ENCODE assay signal across 13 cellular contexts in genomic region chr17:75874323-75875181, GRCh38. TPM values are rescaled to one million over a fixed set of nuclear protein-coding genes. Genes with fewer than 3 reads are reported as not detected.
A peak's percentile ranks its signal among the peaks of the same experiment; 100 is the strongest.
DNase-seq lines count a peak whose midpoint lies in the region; ATAC-seq, FAIRE-seq and TF ChIP-seq lines count a peak whose summit lies in the region.
"Had no signal": no experiment of that assay in that cellular context is flagged by ENCODE, and none has a peak within 500 bp of the region (broad histone marks: within the 10 kb centered on the region; RNA-seq: fewer than 3 reads in every experiment).

No MANE protein-coding gene starts in this region.

- H2AFZ ChIP-seq in endothelial cell of umbilical vein (ENCODE audit: low read depth, low read length) = no peak overlapping the region

- H3K27me3 ChIP-seq in H7 (ENCODE audit: control insufficient read depth, insufficient read depth, low read length) (peaks cover 23% of the 10 kb centered on the region), endothelial cell of umbilical vein (ENCODE audit: control insufficient read depth in 2 of 2, insufficient read depth in 2 of 2, low read length in 2 of 2) (no peaks in the 10 kb centered on the region), stomach smooth muscle (ENCODE audit: control insufficient read depth in 1 of 2, insufficient read depth in 2 of 2, low read length in 2 of 2) (no peaks in the 10 kb centered on the region)

- DNase-seq in H7 (peak; percentile 50), endothelial cell of umbilical vein (ENCODE audit: low read depth, low spot score) (no peak), posterior cingulate gyrus (no peak)
- DNase-seq: activated B cell treated with CpG ODN at 0.5 μM for 24 hours; activated T-cell treated with anti-CD3 and anti-CD28 coated beads, Interleukin-2, amount 50 U/mL, for 72 hours; erythroblast; NCI-H1105 treated with DMSO at 0.1 percent for 48 hours; NCI-H524; stimulated activated CD4-positive, alpha-beta T cell treated with anti-CD3 and anti-CD28 coated beads, Interleukin-4, amount 100 ng/mL, for 24 hours had no signal

- peak; percentile 2 for TF ChIP-seq POLR2A in endothelial cell of umbilical vein (IDR thresholded peaks at IDR 0.05; ENCODE audit: low read depth, low read length)

- H3K4me1 ChIP-seq in endothelial cell of umbilical vein (ENCODE audit: control insufficient read depth, extremely low read depth, insufficient read depth, low read length) (peaks cover 46% of the 10 kb centered on the region), stomach smooth muscle (ENCODE audit: control insufficient read depth, insufficient read depth, low read length) (peaks cover 67% of the 10 kb centered on the region)

- H4K20me1 ChIP-seq in endothelial cell of umbilical vein (replicated peaks; ENCODE audit: control insufficient read depth, extremely low read depth, insufficient read depth, low read length) = no peaks in the 10 kb centered on the region

- no peak for FAIRE-seq in endothelial cell of umbilical vein (lab: Jason Lieb, UNC)

- no peak for ATAC-seq in HG03025 (IDR thresholded peaks at IDR 0.05; ENCODE audit: low FRiP score, unreplicated experiment)
- ATAC-seq in HG03520 (IDR thresholded peaks at IDR 0.05; ENCODE audit: unreplicated experiment) = no peak
- ATAC-seq: activated T-cell treated with anti-CD3 and anti-CD28 coated beads, Interleukin-2, amount 50 U/mL, for 72 hours had no signal

- H3K27ac ChIP-seq in endothelial cell of umbilical vein (ENCODE audit: insufficient read depth, low read depth, low read length) (peak overlapping the region; percentile 95), stomach smooth muscle (ENCODE audit: low read length) (peak overlapping the region; percentile 93)

- no peak overlapping the region for H3K4me2 ChIP-seq in endothelial cell of umbilical vein (ENCODE audit: insufficient read depth, low read length)

- peaks cover 6% of the 10 kb centered on the region for H3K79me2 ChIP-seq in endothelial cell of umbilical vein (ENCODE audit: control insufficient read depth, insufficient read depth, low read length)

- BruUV-seq in endothelial cell of umbilical vein (replicated peaks; lab: Mats Ljungman, UMichigan) = TSS peak; percentile 18

- H3K36me3 ChIP-seq in H7 (replicated peaks; ENCODE audit: control insufficient read depth, insufficient read depth, low read length) (no peaks in the 10 kb centered on the region), endothelial cell of umbilical vein (ENCODE audit: control insufficient read depth in 2 of 2, extremely low read depth in 1 of 2, insufficient read depth in 2 of 2, low read length in 2 of 2) (peaks cover 3 to 18% of the 10 kb centered on the region in 2 experiments), stomach smooth muscle (ENCODE audit: control insufficient read depth in 2 of 2, insufficient read depth in 2 of 2, low read length in 2 of 2) (peaks cover 4 to 12% of the 10 kb centered on the region in 2 donors)

- H3K9ac ChIP-seq in endothelial cell of umbilical vein (replicated peaks; ENCODE audit: extremely low read depth, insufficient read depth, low read length) (no peak overlapping the region), stomach smooth muscle (ENCODE audit: low read length in 2 of 2) (peak overlapping the region in 1 of 2 donors; percentile 26)

- H3K4me3 ChIP-seq in H7 (ENCODE audit: insufficient read depth, low read depth, low read length) (no peak overlapping the region), endothelial cell of umbilical vein (replicated peaks in 1 of 3; ENCODE audit: insufficient read depth in 1 of 3, low read depth in 1 of 3, low read length in 3 of 3) (no peak overlapping the region), stomach smooth muscle (ENCODE audit: low read length in 2 of 2) (peak overlapping the region in 1 of 2 donors; percentile 22)

- TF ChIP-seq CTCF in endothelial cell of umbilical vein (IDR thresholded peaks at IDR 0.05; ENCODE audit: extremely low read depth in 1 of 2, insufficient read depth in 1 of 2, low read depth in 1 of 2, low read length in 2 of 2) = no peak

- intact Hi-C loops in endothelial cell of umbilical vein (cut with micrococcal nuclease) (no loop called here), posterior cingulate gyrus (cut with DNase I) (no loop called here)

- POLR2A ChIA-PET in endothelial cell of umbilical vein (lab: Charles Lee) = interaction anchor here (1.7 kb wide), 1 partner anchor 19 kb away, joined by 19 read pairs; the partner anchor contains the start of gene WBP2

- CTCF ChIA-PET in endothelial cell of umbilical vein (lab: Charles Lee) = interaction anchor here (0.8 to 10.3 kb wide), 4 partner anchors 16 to 48 kb away, joined by 3 to 241 read pairs (median 26); partner anchors contain the start of genes TRIM65, UNC13D and WBP2

- dilution Hi-C loops in endothelial cell of umbilical vein (cut with MboI; ENCODE audit: extremely low pct_ligation_motif_present, low sequenced_read_pairs) = no loop called here

- H3K9me1 ChIP-seq in endothelial cell of umbilical vein (replicated peaks; ENCODE audit: control insufficient read depth, extremely low read depth, insufficient read depth, low read length) = no peaks in the 10 kb centered on the region

- H3K9me3 ChIP-seq in endothelial cell of umbilical vein (replicated peaks; ENCODE audit: control insufficient read depth, insufficient read depth, low read length) = no peaks in the 10 kb centered on the region
- no peaks in the 10 kb centered on the region for H3K9me3 ChIP-seq in stomach smooth muscle (ENCODE audit: control insufficient read depth in 2 of 2, low read length in 2 of 2)

TF ChIP-seq in PFSK-1, 5 proteins besides CTCF, POLR2A, EP300 and RAD21 (continues in another document):
- TF ChIP-seq TAF1 (IDR thresholded peaks at IDR 0.05; ENCODE audit: borderline replicate concordance, insufficient read depth, low read length) = no peak

RNA-seq across cellular contexts. Expression of gene TRIM47, which starts 3.8 kb away (rescaled TPM):
- total RNA-seq in H7 (2014; rRNA removed; shearing (Covaris generic)) = 8.5 and 14.1 TPM in 2 replicates
- polyA plus RNA-seq in PFSK-1 (2012; ENCODE audit: insufficient read length, low read depth) = 0.69 TPM
- total RNA-seq in endothelial cell of umbilical vein = 56.7 and 67.7 TPM in 2 replicates
- polyA plus RNA-seq in endothelial cell of umbilical vein = 75.1 and 85.3 TPM in 2 replicates
- polyA plus RNA-seq in endothelial cell of umbilical vein (2011; cell fraction: cytosol; rRNA removed) = 36.1 and 45.2 TPM in 2 replicates
- polyA plus RNA-seq in endothelial cell of umbilical vein (2011; cell fraction: nucleus; rRNA removed) = 92.7 and 117 TPM in 2 replicates
- 38.5 and 58.5 TPM in 2 replicates for polyA plus RNA-seq in endothelial cell of umbilical vein (2012)
- 42.0 and 46.2 TPM in 2 replicates for polyA minus RNA-seq in endothelial cell of umbilical vein
- polyA minus RNA-seq in endothelial cell of umbilical vein (2011; cell fraction: cytosol; rRNA and poly(A)+ RNA removed) = 17.7 TPM
- 41.4 and 72.3 TPM in 2 replicates for polyA minus RNA-seq in endothelial cell of umbilical vein (2011; cell fraction: nucleus; rRNA and poly(A)+ RNA removed)

RNA-seq across cellular contexts. Expression of gene WBP2, which starts 19.4 kb away (rescaled TPM):
- 44.8 and 48.2 TPM in 2 replicates for total RNA-seq in H7 (2014; rRNA removed; shearing (Covaris generic))
- polyA plus RNA-seq in PFSK-1 (2012; ENCODE audit: insufficient read length, low read depth) = 175 TPM
- total RNA-seq in endothelial cell of umbilical vein = 120 and 126 TPM in 2 replicates
- 81.5 and 104 TPM in 2 replicates for polyA plus RNA-seq in endothelial cell of umbilical vein
- 35.6 and 46.5 TPM in 2 replicates for polyA plus RNA-seq in endothelial cell of umbilical vein (2011; cell fraction: cytosol; rRNA removed)
- polyA plus RNA-seq in endothelial cell of umbilical vein (2011; cell fraction: nucleus; rRNA removed) = 76.5 and 76.7 TPM in 2 replicates
- polyA plus RNA-seq in endothelial cell of umbilical vein (2012) = 99.5 and 124 TPM in 2 replicates
- polyA minus RNA-seq in endothelial cell of umbilical vein = 71.7 and 72.7 TPM in 2 replicates
- 28.6 TPM for polyA minus RNA-seq in endothelial cell of umbilical vein (2011; cell fraction: cytosol; rRNA and poly(A)+ RNA removed)
- 52.0 and 56.1 TPM in 2 replicates for polyA minus RNA-seq in endothelial cell of umbilical vein (2011; cell fraction: nucleus; rRNA and poly(A)+ RNA removed)

RNA-seq across cellular contexts. Expression of gene TRIM65, which starts 22.2 kb away (rescaled TPM):
- 66.4 and 69.4 TPM in 2 replicates for total RNA-seq in H7 (2014; rRNA removed; shearing (Covaris generic))
- polyA plus RNA-seq in PFSK-1 (2012; ENCODE audit: insufficient read length, low read depth) = 54.5 TPM
- 28.1 and 33.5 TPM in 2 replicates for total RNA-seq in endothelial cell of umbilical vein
- 18.6 and 19.3 TPM in 2 replicates for polyA plus RNA-seq in endothelial cell of umbilical vein
- polyA plus RNA-seq in endothelial cell of umbilical vein (2011; cell fraction: cytosol; rRNA removed) = 13.3 and 16.1 TPM in 2 replicates
- 15.9 and 16.9 TPM in 2 replicates for polyA plus RNA-seq in endothelial cell of umbilical vein (2011; cell fraction: nucleus; rRNA removed)
- polyA plus RNA-seq in endothelial cell of umbilical vein (2012) = 18.0 and 25.3 TPM in 2 replicates
- polyA minus RNA-seq in endothelial cell of umbilical vein = 10.9 and 12.8 TPM in 2 replicates
- polyA minus RNA-seq in endothelial cell of umbilical vein (2011; cell fraction: cytosol; rRNA and poly(A)+ RNA removed) = 14.5 TPM
- 5.7 and 6.3 TPM in 2 replicates for polyA minus RNA-seq in endothelial cell of umbilical vein (2011; cell fraction: nucleus; rRNA and poly(A)+ RNA removed)

RNA-seq across cellular contexts. Expression of gene MRPL38, which starts 30.1 kb away (rescaled TPM):
- 100 and 125 TPM in 2 replicates for total RNA-seq in H7 (2014; rRNA removed; shearing (Covaris generic))
- polyA plus RNA-seq in PFSK-1 (2012; ENCODE audit: insufficient read length, low read depth) = 310 TPM
- total RNA-seq in endothelial cell of umbilical vein = 93.8 and 94.4 TPM in 2 replicates
- 82.7 and 100 TPM in 2 replicates for polyA plus RNA-seq in endothelial cell of umbilical vein
- polyA plus RNA-seq in endothelial cell of umbilical vein (2011; cell fraction: cytosol; rRNA removed) = 38.2 and 44.1 TPM in 2 replicates
- 132 and 146 TPM in 2 replicates for polyA plus RNA-seq in endothelial cell of umbilical vein (2011; cell fraction: nucleus; rRNA removed)
- 43.0 and 51.9 TPM in 2 replicates for polyA plus RNA-seq in endothelial cell of umbilical vein (2012)
- polyA minus RNA-seq in endothelial cell of umbilical vein = 35.1 and 57.6 TPM in 2 replicates
- 85.2 TPM for polyA minus RNA-seq in endothelial cell of umbilical vein (2011; cell fraction: cytosol; rRNA and poly(A)+ RNA removed)
- 37.6 and 39.5 TPM in 2 replicates for polyA minus RNA-seq in endothelial cell of umbilical vein (2011; cell fraction: nucleus; rRNA and poly(A)+ RNA removed)

RNA-seq across cellular contexts. Expression of gene UNC13D, which starts 30.3 kb away (rescaled TPM):
- total RNA-seq in H7 (2014; rRNA removed; shearing (Covaris generic)) = 4.2 and 7.2 TPM in 2 replicates
- 73.1 TPM for polyA plus RNA-seq in PFSK-1 (2012; ENCODE audit: insufficient read length, low read depth)
- total RNA-seq in endothelial cell of umbilical vein = 7.1 and 14.9 TPM in 2 replicates
- 6.9 and 7.7 TPM in 2 replicates for polyA plus RNA-seq in endothelial cell of umbilical vein
- 3.3 and 4.8 TPM in 2 replicates for polyA plus RNA-seq in endothelial cell of umbilical vein (2011; cell fraction: cytosol; rRNA removed)
- polyA plus RNA-seq in endothelial cell of umbilical vein (2011; cell fraction: nucleus; rRNA removed) = 24.6 and 25.1 TPM in 2 replicates
- polyA plus RNA-seq in endothelial cell of umbilical vein (2012) = 2.2 and 3.1 TPM in 2 replicates
- polyA minus RNA-seq in endothelial cell of umbilical vein = 6.7 and 7.4 TPM in 2 replicates
- 62.6 TPM for polyA minus RNA-seq in endothelial cell of umbilical vein (2011; cell fraction: cytosol; rRNA and poly(A)+ RNA removed)
- polyA minus RNA-seq in endothelial cell of umbilical vein (2011; cell fraction: nucleus; rRNA and poly(A)+ RNA removed) = 7.5 and 14.8 TPM in 2 replicates
